Comparison of ENCODE assay signal across 8 cellular contexts in the genomic region with DNA sequence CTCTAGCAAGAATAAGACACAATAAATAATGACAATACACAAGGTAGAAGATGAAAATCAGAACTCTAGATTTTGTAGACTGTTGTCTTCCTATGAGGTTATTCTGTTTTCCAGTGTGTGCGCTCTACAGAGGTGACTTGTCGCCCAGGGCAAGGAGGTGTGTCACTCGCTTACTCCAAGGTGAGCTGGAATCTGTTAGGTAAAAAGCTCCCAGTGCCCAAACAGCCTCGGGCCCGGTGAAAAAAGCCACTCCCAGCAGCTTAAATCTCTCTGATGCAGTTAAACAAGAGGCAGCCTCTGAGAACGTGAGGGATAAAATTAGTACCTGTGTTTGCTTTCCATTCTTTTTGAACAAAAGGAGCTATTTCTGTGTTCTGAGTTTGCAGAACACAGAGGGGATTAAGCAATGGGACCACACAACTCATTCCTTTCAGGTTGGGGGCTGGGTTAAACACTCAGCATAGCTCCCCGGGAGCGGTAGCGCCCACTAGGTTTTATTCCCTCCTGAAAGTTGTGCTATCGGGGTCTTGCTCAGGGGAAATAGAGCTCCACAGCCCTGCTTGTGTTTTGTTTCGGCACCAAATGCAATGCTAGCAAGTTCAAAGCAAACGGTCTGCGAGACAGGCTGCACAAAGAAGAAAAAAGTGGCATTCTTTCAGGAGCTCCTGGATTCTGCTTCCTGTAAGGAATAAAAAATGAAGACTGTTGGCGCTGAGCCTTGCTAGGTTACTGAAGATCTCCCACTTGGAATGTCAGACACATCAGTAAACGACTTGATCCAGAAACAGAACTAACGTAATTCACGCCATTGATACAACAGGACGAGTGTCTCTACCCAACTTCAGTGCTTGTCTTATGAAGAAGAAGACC.
DNase-seq lines count a peak whose midpoint lies in the region; ATAC-seq and TF ChIP-seq lines count a peak whose summit lies in the region.

No MANE protein-coding gene starts in this region.

- peaks cover 2 to 12% of the 10 kb centered on the region in 2 donors for H3K27me3 ChIP-seq in stomach smooth muscle (ENCODE audit: control insufficient read depth in 1 of 2, insufficient read depth in 2 of 2, low read length in 2 of 2)

- DNase-seq in NCI-H2107 treated with DMSO at 0.1 percent for 48 hours (lab: John Stamatoyannopoulos, UW; ENCODE audit: unreplicated experiment) (peak; percentile 20), NCI-H2107 (lab: John Stamatoyannopoulos, UW) (no peak), left kidney (ENCODE audit: low read depth, low spot score) (peak; percentile 43), posterior vena cava (ENCODE audit: low spot score) (no peak), germinal center (ENCODE audit: low spot score) (no peak)

- H3K9me3 ChIP-seq in stomach smooth muscle (ENCODE audit: control insufficient read depth in 2 of 2, low read length in 2 of 2): no peaks in the 10 kb centered on the region

- intact Hi-C loops in posterior vena cava (cut with DNase I): no loop called here

- no peak for TF ChIP-seq CTCF in VCaP (conservative IDR thresholded peaks at IDR 0.05)

- H3K36me3 ChIP-seq in stomach smooth muscle (ENCODE audit: control insufficient read depth in 2 of 2, insufficient read depth in 2 of 2, low read length in 2 of 2): no peaks in the 10 kb centered on the region

- H3K27ac ChIP-seq in VCaP (peak overlapping the region; percentile 50), stomach smooth muscle (ENCODE audit: low read length) (no peak overlapping the region)

- H3K9ac ChIP-seq in stomach smooth muscle (ENCODE audit: low read length in 2 of 2): peak overlapping the region; percentile 14 to 40

- H3K4me3 ChIP-seq in stomach smooth muscle (ENCODE audit: low read length in 2 of 2): peak overlapping the region; percentile 74

- peaks cover 5% of the 10 kb centered on the region for H3K4me1 ChIP-seq in stomach smooth muscle (ENCODE audit: control insufficient read depth, insufficient read depth, low read length)

- no peak for ATAC-seq in HG02642 (IDR thresholded peaks at IDR 0.05; ENCODE audit: poor library complexity, unreplicated experiment)

Comparison
In these comparisons a context has a peak if more than half of its experiments do, and no peak if none do; other contexts are left out.
1. DNase-seq: peak in NCI-H2107 treated with DMSO at 0.1 percent for 48 hours (single experiment) and left kidney (single experiment); none in NCI-H2107 (single experiment), posterior vena cava (single experiment) and germinal center (single experiment).